Comparison of ENCODE assay signal across 1 cellular context in genomic region chr7:56028942-56029630, GRCh38.
TF ChIP-seq lines count a peak whose summit lies in the region.

No MANE protein-coding gene starts in this region.

TF ChIP-seq in HepG2, 621 proteins besides CTCF, POLR2A, EP300 and RAD21 (continues in another document):
- TF ChIP-seq FOXK1 (CRISPR knock-in tag; IDR thresholded peaks at IDR 0.05; ENCODE audit: borderline replicate concordance, low read depth) (0 out of 2 replicates have a peak, but pooled peaks have one; percentile 14), HCFC1 (IDR thresholded peaks at IDR 0.05; ENCODE audit: low read depth, low read length) (no peak), ZFP36L2 (CRISPR knock-in tag; IDR thresholded peaks at IDR 0.05) (no peak), ZNF20 (CRISPR knock-in tag; IDR thresholded peaks at IDR 0.05) (peak; percentile 2; the same call in 1 of the 2 replicates), PAXIP1 (CRISPR knock-in tag; conservative IDR thresholded peaks at IDR 0.05) (peak; percentile 90), KDM6A (CRISPR knock-in tag; IDR thresholded peaks at IDR 0.05; ENCODE audit: low read depth) (peak; percentile 75), ZNF615 (CRISPR knock-in tag; IDR thresholded peaks at IDR 0.05; ENCODE audit: borderline replicate concordance) (no peak), ZNF275 (CRISPR knock-in tag; IDR thresholded peaks at IDR 0.05; ENCODE audit: borderline replicate concordance) (no peak), ZNF83 (CRISPR knock-in tag; IDR thresholded peaks at IDR 0.05; ENCODE audit: borderline replicate concordance) (no peak), LRRFIP1 (CRISPR knock-in tag; conservative IDR thresholded peaks at IDR 0.05) (no peak), KLF13 (CRISPR knock-in tag; IDR thresholded peaks at IDR 0.05) (no peak), HOXD1 (CRISPR knock-in tag; IDR thresholded peaks at IDR 0.05) (no peak), HNRNPL (IDR thresholded peaks at IDR 0.05; ENCODE audit: low read depth, low read length) (no peak), ZBTB20 (CRISPR knock-in tag; IDR thresholded peaks at IDR 0.05; ENCODE audit: borderline replicate concordance, low read depth) (peak; percentile 99), JARID2 (CRISPR knock-in tag; IDR thresholded peaks at IDR 0.05; ENCODE audit: insufficient replicate concordance) (no peak), KDM1A (CRISPR knock-in tag; IDR thresholded peaks at IDR 0.05) (peak; percentile 54; the same call in 1 of the 2 replicates), KDM3A (CRISPR knock-in tag; IDR thresholded peaks at IDR 0.05; ENCODE audit: low read depth) (0 out of 2 replicates have a peak, but pooled peaks have one; percentile 17), XBP1 (CRISPR knock-in tag; IDR thresholded peaks at IDR 0.05) (no peak), ZNF788 (CRISPR knock-in tag; IDR thresholded peaks at IDR 0.05; ENCODE audit: borderline replicate concordance) (no peak), GFI1 (CRISPR knock-in tag; IDR thresholded peaks at IDR 0.05; ENCODE audit: borderline replicate concordance) (peak; percentile 80; the same call in 1 of the 2 replicates), SMAD3 (CRISPR knock-in tag; IDR thresholded peaks at IDR 0.05) (0 out of 2 replicates have a peak, but pooled peaks have one; percentile 35), E2F5 (CRISPR knock-in tag; conservative IDR thresholded peaks at IDR 0.05) (no peak), NFYB (CRISPR knock-in tag; IDR thresholded peaks at IDR 0.05) (no peak), ZNF557 (CRISPR knock-in tag; IDR thresholded peaks at IDR 0.05) (no peak), ZNF749 (CRISPR knock-in tag; IDR thresholded peaks at IDR 0.05; ENCODE audit: borderline replicate concordance) (no peak), ELF1 (CRISPR knock-in tag; IDR thresholded peaks at IDR 0.05) (no peak), FOSL1 (CRISPR knock-in tag; IDR thresholded peaks at IDR 0.05; ENCODE audit: borderline replicate concordance) (peak; percentile 62), SAFB2 (CRISPR knock-in tag; IDR thresholded peaks at IDR 0.05; ENCODE audit: borderline replicate concordance, low read depth) (no peak), ZNF619 (CRISPR knock-in tag; IDR thresholded peaks at IDR 0.05) (no peak), POGZ (CRISPR knock-in tag; IDR thresholded peaks at IDR 0.05) (peak; percentile 53; the same call in 1 of the 2 replicates), MIXL1 (CRISPR knock-in tag; IDR thresholded peaks at IDR 0.05) (peak; percentile 46; the same call in 1 of the 2 replicates), ZNF101 (CRISPR knock-in tag; IDR thresholded peaks at IDR 0.05; ENCODE audit: borderline replicate concordance, low read depth) (no peak), ZNF839 (CRISPR knock-in tag; IDR thresholded peaks at IDR 0.05; ENCODE audit: borderline replicate concordance) (no peak), ZNF33A (CRISPR knock-in tag; IDR thresholded peaks at IDR 0.05; ENCODE audit: borderline replicate concordance) (no peak), CREB1 (IDR thresholded peaks at IDR 0.05) (0 out of 2 replicates have a peak, but pooled peaks have one; percentile 30), CREB1 (CRISPR knock-in tag; IDR thresholded peaks at IDR 0.05) (peak; percentile 45; the same call in 1 of the 2 replicates), ZNF281 (CRISPR knock-in tag; IDR thresholded peaks at IDR 0.05; ENCODE audit: borderline replicate concordance) (no peak), ZBTB39 (CRISPR knock-in tag; IDR thresholded peaks at IDR 0.05) (no peak), ZNF451 (CRISPR knock-in tag; IDR thresholded peaks at IDR 0.05) (no peak)
- TF ChIP-seq, protein P1, sequence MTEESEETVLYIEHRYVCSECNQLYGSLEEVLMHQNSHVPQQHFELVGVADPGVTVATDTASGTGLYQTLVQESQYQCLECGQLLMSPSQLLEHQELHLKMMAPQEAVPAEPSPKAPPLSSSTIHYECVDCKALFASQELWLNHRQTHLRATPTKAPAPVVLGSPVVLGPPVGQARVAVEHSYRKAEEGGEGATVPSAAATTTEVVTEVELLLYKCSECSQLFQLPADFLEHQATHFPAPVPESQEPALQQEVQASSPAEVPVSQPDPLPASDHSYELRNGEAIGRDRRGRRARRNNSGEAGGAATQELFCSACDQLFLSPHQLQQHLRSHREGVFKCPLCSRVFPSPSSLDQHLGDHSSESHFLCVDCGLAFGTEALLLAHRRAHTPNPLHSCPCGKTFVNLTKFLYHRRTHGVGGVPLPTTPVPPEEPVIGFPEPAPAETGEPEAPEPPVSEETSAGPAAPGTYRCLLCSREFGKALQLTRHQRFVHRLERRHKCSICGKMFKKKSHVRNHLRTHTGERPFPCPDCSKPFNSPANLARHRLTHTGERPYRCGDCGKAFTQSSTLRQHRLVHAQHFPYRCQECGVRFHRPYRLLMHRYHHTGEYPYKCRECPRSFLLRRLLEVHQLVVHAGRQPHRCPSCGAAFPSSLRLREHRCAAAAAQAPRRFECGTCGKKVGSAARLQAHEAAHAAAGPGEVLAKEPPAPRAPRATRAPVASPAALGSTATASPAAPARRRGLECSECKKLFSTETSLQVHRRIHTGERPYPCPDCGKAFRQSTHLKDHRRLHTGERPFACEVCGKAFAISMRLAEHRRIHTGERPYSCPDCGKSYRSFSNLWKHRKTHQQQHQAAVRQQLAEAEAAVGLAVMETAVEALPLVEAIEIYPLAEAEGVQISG (CRISPR knock-in tag; IDR thresholded peaks at IDR 0.05) = 0 out of 2 replicates have a peak, but pooled peaks have one; percentile 3
- TF ChIP-seq, protein P2, sequence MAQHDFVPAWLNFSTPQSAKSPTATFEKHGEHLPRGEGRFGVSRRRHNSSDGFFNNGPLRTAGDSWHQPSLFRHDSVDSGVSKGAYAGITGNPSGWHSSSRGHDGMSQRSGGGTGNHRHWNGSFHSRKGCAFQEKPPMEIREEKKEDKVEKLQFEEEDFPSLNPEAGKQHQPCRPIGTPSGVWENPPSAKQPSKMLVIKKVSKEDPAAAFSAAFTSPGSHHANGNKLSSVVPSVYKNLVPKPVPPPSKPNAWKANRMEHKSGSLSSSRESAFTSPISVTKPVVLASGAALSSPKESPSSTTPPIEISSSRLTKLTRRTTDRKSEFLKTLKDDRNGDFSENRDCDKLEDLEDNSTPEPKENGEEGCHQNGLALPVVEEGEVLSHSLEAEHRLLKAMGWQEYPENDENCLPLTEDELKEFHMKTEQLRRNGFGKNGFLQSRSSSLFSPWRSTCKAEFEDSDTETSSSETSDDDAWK (CRISPR knock-in tag; IDR thresholded peaks at IDR 0.05) = no peak
- TF ChIP-seq, protein P3, sequence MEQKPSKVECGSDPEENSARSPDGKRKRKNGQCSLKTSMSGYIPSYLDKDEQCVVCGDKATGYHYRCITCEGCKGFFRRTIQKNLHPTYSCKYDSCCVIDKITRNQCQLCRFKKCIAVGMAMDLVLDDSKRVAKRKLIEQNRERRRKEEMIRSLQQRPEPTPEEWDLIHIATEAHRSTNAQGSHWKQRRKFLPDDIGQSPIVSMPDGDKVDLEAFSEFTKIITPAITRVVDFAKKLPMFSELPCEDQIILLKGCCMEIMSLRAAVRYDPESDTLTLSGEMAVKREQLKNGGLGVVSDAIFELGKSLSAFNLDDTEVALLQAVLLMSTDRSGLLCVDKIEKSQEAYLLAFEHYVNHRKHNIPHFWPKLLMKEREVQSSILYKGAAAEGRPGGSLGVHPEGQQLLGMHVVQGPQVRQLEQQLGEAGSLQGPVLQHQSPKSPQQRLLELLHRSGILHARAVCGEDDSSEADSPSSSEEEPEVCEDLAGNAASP (CRISPR knock-in tag; IDR thresholded peaks at IDR 0.05; ENCODE audit: borderline replicate concordance) = 0 out of 2 replicates have a peak, but pooled peaks have one; percentile 40
